ENCODE assay signal across 23 cellular contexts in the genomic region with DNA sequence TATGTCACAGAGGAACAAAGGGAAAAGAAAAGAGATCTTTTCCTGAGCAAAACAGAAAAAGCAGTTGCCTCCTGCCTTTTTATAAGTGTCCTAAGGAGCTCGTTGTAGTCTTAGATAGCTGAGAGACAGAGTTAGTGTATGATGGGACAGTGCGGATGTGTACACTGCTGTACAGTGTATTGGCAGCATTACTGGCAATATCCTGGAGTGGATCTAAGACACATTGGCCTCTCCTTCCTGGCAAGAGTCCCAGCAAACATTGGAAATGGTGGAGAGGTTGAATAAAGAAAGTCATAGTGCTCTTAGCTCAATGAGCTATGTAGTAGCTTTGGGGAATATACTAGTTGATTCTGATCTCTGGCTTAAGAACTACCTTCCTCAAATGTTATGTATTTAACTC.
"Had no signal": no experiment of that assay in that cellular context is flagged by ENCODE, and none has a peak within 500 bp of the region (broad histone marks: within the 10 kb centered on the region; RNA-seq: fewer than 3 reads in every experiment).

No MANE protein-coding gene starts in this region.

- H2AFZ ChIP-seq: neural progenitor cell had no signal

- H3K4me3 Mint-ChIP-seq: activated CD4-positive, alpha-beta T cell treated with anti-CD3 and anti-CD28 coated beads, Interleukin-2, amount 10 ng/mL, durations not matched to agents 7 days and 5 days; activated naive CD4-positive, alpha-beta T cell treated with anti-CD3 and anti-CD28 coated beads for 36 hours; activated naive CD8-positive, alpha-beta T cell treated with anti-CD3 and anti-CD28 coated beads, Interleukin-2, amount 50 U/mL, for 24 hours; activated T-cell treated with anti-CD3 and anti-CD28 coated beads, Interleukin-2, amount 50 U/mL, for 72 hours; naive thymus-derived CD8-positive, alpha-beta T cell; neural progenitor cell; stimulated activated naive B cell treated with anti-CD40 and anti-IgM and Interleukin-4, amounts not matched to agents 10 μg/mL and 1 μg/mL and 100 μg/mL, for 72 hours had no signal

- H3K4me3 ChIP-seq: heart right ventricle, lower lobe of right lung, neural progenitor cell, sigmoid colon, upper lobe of left lung had no signal

- H3K4me1 Mint-ChIP-seq: neural progenitor cell; stimulated activated naive B cell treated with anti-CD40 and anti-IgM and Interleukin-4, amounts not matched to agents 10 μg/mL and 1 μg/mL and 100 μg/mL, for 72 hours had no signal

- H3K27me3 Mint-ChIP-seq: activated CD4-positive, alpha-beta T cell treated with anti-CD3 and anti-CD28 coated beads, Interleukin-2, amount 10 ng/mL, durations not matched to agents 7 days and 5 days; activated naive CD8-positive, alpha-beta T cell treated with anti-CD3 and anti-CD28 coated beads, Interleukin-2, amount 50 U/mL, for 24 hours; naive thymus-derived CD8-positive, alpha-beta T cell; progenitor cell of endocrine pancreas; stimulated activated naive B cell treated with anti-CD40 and anti-IgM and Interleukin-4, amounts not matched to agents 10 μg/mL and 1 μg/mL and 100 μg/mL, for 72 hours had no signal

- ATAC-seq: activated CD4-positive, CD25-positive, alpha-beta regulatory T cell treated with anti-CD3 and anti-CD28 coated beads, Interleukin-2, amount 50 U/mL, for 24 hours; activated naive CD8-positive, alpha-beta T cell treated with anti-CD3 and anti-CD28 coated beads, Interleukin-2, amount 50 U/mL, for 24 hours; activated T-cell treated with anti-CD3 and anti-CD28 coated beads, Interleukin-2, amount 50 U/mL, for 72 hours; heart right ventricle; left cardiac atrium; naive thymus-derived CD8-positive, alpha-beta T cell; stimulated activated naive B cell treated with anti-CD40 and anti-IgM and Interleukin-4, amounts not matched to agents 10 μg/mL and 1 μg/mL and 100 μg/mL, for 72 hours had no signal

- H3K27me3 ChIP-seq: heart right ventricle, neural progenitor cell, sigmoid colon, upper lobe of left lung had no signal

- H3K9me3 Mint-ChIP-seq: activated CD4-positive, alpha-beta T cell treated with anti-CD3 and anti-CD28 coated beads, Interleukin-2, amount 10 ng/mL, durations not matched to agents 7 days and 5 days; activated naive CD4-positive, alpha-beta T cell treated with anti-CD3 and anti-CD28 coated beads for 36 hours; activated naive CD8-positive, alpha-beta T cell treated with anti-CD3 and anti-CD28 coated beads, Interleukin-2, amount 50 U/mL, for 24 hours; activated T-cell treated with anti-CD3 and anti-CD28 coated beads, Interleukin-2, amount 50 U/mL, for 72 hours; naive thymus-derived CD8-positive, alpha-beta T cell; neural progenitor cell; stimulated activated naive B cell treated with anti-CD40 and anti-IgM and Interleukin-4, amounts not matched to agents 10 μg/mL and 1 μg/mL and 100 μg/mL, for 72 hours had no signal

- H3K9me3 ChIP-seq: heart right ventricle, lower lobe of right lung, sigmoid colon, upper lobe of left lung had no signal

- H3K27ac ChIP-seq: heart right ventricle, lower lobe of right lung, neural progenitor cell, sigmoid colon, upper lobe of left lung had no signal

- H3K4me1 ChIP-seq: lower lobe of right lung, neural progenitor cell, sigmoid colon, upper lobe of left lung had no signal

- H3K27ac Mint-ChIP-seq: activated CD4-positive, alpha-beta T cell treated with anti-CD3 and anti-CD28 coated beads, Interleukin-2, amount 10 ng/mL, durations not matched to agents 7 days and 5 days; activated naive CD8-positive, alpha-beta T cell treated with anti-CD3 and anti-CD28 coated beads, Interleukin-2, amount 50 U/mL, for 24 hours; activated T-cell treated with anti-CD3 and anti-CD28 coated beads, Interleukin-2, amount 50 U/mL, for 72 hours; neural progenitor cell; progenitor cell of endocrine pancreas; stimulated activated naive B cell treated with anti-CD40 and anti-IgM and Interleukin-4, amounts not matched to agents 10 μg/mL and 1 μg/mL and 100 μg/mL, for 72 hours had no signal

- DNase-seq: activated CD4-positive, alpha-beta T cell treated with anti-CD3 and anti-CD28 coated beads, Interleukin-2, amount 10 ng/mL, durations not matched to agents 7 days and 5 days; activated CD8-positive, alpha-beta memory T cell treated with anti-CD3 and anti-CD28 coated beads, Interleukin-2, amount 50 U/mL, for 48 hours; activated effector memory CD4-positive, alpha-beta T cell treated with Interleukin-2 at 50 U/mL for 16 hours; activated naive CD4-positive, alpha-beta T cell treated with anti-CD3 and anti-CD28 coated beads for 36 hours; activated naive CD8-positive, alpha-beta T cell treated with anti-CD3 and anti-CD28 coated beads, Interleukin-2, amount 50 U/mL, for 24 hours; activated T-cell treated with anti-CD3 and anti-CD28 coated beads, Interleukin-2, amount 50 U/mL, for 72 hours; cerebellar nuclear complex; cortex of kidney; effector CD4-positive, alpha-beta T cell; heart right ventricle; islet precursor cell; left cardiac atrium; lower lobe of right lung; naive thymus-derived CD8-positive, alpha-beta T cell; retina; sigmoid colon; stimulated activated CD4-positive, alpha-beta T cell treated with anti-CD3 and anti-CD28 coated beads, Interleukin-2, amount 100 ng/mL, for 48 hours; stimulated activated CD8-positive, alpha-beta memory T cell treated with anti-CD3 and anti-CD28 coated beads, Interleukin-4, amount 100 ng/mL, for 48 hours; stimulated activated naive B cell treated with anti-CD40 and anti-IgM and Interleukin-4, amounts not matched to agents 10 μg/mL and 1 μg/mL and 100 μg/mL, for 72 hours had no signal

- H3K4me2 ChIP-seq: neural progenitor cell had no signal

- H3K9ac ChIP-seq: neural progenitor cell had no signal
